ENCODE assay signal across 17 cellular contexts in the genomic region with DNA sequence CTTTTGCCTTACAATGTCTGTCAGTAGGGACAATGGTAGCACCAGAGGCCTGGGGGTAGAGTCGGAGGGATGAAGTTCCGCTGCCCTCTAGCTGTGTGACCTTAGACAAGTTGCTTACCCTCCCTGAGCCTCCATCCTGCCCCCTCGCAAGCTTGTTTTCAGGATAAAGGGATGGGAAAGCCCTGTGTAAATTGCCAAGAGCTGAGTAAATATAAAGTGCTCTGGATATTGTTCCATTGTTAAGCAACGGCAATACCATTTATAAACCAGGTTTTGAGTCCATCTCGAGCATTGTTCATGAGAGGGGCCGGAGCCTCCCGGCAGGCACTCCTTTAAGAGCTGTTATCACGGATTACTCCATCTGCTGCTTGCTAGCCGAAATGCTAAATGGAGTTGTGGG.
DNase-seq lines count a peak whose midpoint lies in the region; ATAC-seq and TF ChIP-seq lines count a peak whose summit lies in the region.
"Had no signal": no experiment of that assay in that cellular context is flagged by ENCODE, and none has a peak within 500 bp of the region (broad histone marks: within the 10 kb centered on the region; RNA-seq: fewer than 3 reads in every experiment).

No MANE protein-coding gene starts in this region.

- H3K27me3 ChIP-seq in adipocyte (replicated peaks; ENCODE audit: control insufficient read depth, insufficient read depth, low read length) (no peaks in the 10 kb centered on the region), mesenchymal stem cell (ENCODE audit: control insufficient read depth in 1 of 2, insufficient read depth in 1 of 2, low read length in 2 of 2) (peaks cover 30 to 57% of the 10 kb centered on the region in 2 experiments), tibial artery (no peaks in the 10 kb centered on the region)
- H3K27me3 ChIP-seq: upper lobe of right lung had no signal

- H3K4me1 ChIP-seq in adipocyte (ENCODE audit: control insufficient read depth, insufficient read depth, low read length) (peaks cover 89% of the 10 kb centered on the region), mesenchymal stem cell (ENCODE audit: control insufficient read depth, insufficient read depth, low read depth, low read length) (no peaks in the 10 kb centered on the region), tibial artery (peaks cover 4 to 100% (median 96%) of the 10 kb centered on the region in 4 donors), OCI-LY7 (ENCODE audit: insufficient read depth, low read length, poor library complexity, severe bottlenecking) (peaks cover 6% of the 10 kb centered on the region)

- H2AFZ ChIP-seq in mesenchymal stem cell (ENCODE audit: low read depth, low read length) (no peak overlapping the region), OCI-LY7 (ENCODE audit: low read length) (no peak overlapping the region)

- H2BK12ac ChIP-seq in mesenchymal stem cell (ENCODE audit: low read length in 2 of 2) = peak overlapping the region in 1 of 2 experiments; percentile 81

- H3K4me3 ChIP-seq in adipocyte (ENCODE audit: low read length) (peak overlapping the region; percentile 35), mesenchymal stem cell (ENCODE audit: insufficient read depth in 1 of 2, low read depth in 1 of 2, low read length in 2 of 2) (peak overlapping the region in 1 of 2 experiments; percentile 27), tibial artery (peak overlapping the region; percentile 19 to 29), OCI-LY7 (ENCODE audit: low read depth, low read length, poor library complexity, severe bottlenecking) (no peak overlapping the region)
- H3K4me3 ChIP-seq: GM12878, upper lobe of right lung had no signal

- peaks cover 37% of the 10 kb centered on the region for H3K4me1 Mint-ChIP-seq in activated naive CD8-positive, alpha-beta T cell treated with anti-CD3 and anti-CD28 coated beads, Interleukin-2, amount 50 U/mL, for 24 hours
- H3K4me1 Mint-ChIP-seq in activated naive CD8-positive, alpha-beta T cell treated with anti-CD3 and anti-CD28 coated beads for 36 hours = peaks cover 35% of the 10 kb centered on the region

- no peaks in the 10 kb centered on the region for H3K27me3 Mint-ChIP-seq in activated naive CD8-positive, alpha-beta T cell treated with anti-CD3 and anti-CD28 coated beads, Interleukin-2, amount 50 U/mL, for 24 hours
- H3K27me3 Mint-ChIP-seq in activated naive CD8-positive, alpha-beta T cell treated with anti-CD3 and anti-CD28 coated beads for 36 hours = no peaks in the 10 kb centered on the region

- H3K79me1 ChIP-seq in mesenchymal stem cell (replicated peaks; ENCODE audit: low read length, poor library complexity, severe bottlenecking) = no peaks in the 10 kb centered on the region

- no peak overlapping the region for H2BK5ac ChIP-seq in mesenchymal stem cell (ENCODE audit: low read depth, low read length, poor library complexity, severe bottlenecking)

- no peak overlapping the region for H3K4me3 Mint-ChIP-seq in activated naive CD8-positive, alpha-beta T cell treated with anti-CD3 and anti-CD28 coated beads, Interleukin-2, amount 50 U/mL, for 24 hours
- H3K4me3 Mint-ChIP-seq in activated naive CD8-positive, alpha-beta T cell treated with anti-CD3 and anti-CD28 coated beads for 36 hours = no peak overlapping the region
- H3K4me3 Mint-ChIP-seq: activated T-helper 1 cell treated with anti-CD3 and anti-CD28 coated beads, Interleukin-12 subunit alpha, Interleukin-12 subunit beta, Interleukin-2, Interleukin-4 antibody, amounts not matched to agents 30 ng/mL and 10 ng/mL and 1 ng/mL, durations not matched to agents 14 hours and 24 hours and 36 hours had no signal

- H3K23ac ChIP-seq in mesenchymal stem cell (ENCODE audit: low read length in 2 of 2) = no peak overlapping the region

- no peaks in the 10 kb centered on the region for H4K20me1 ChIP-seq in OCI-LY7 (ENCODE audit: insufficient read depth, low read length)

- intact Hi-C loops in tibial artery (cut with DNase I; ENCODE audit: low total_unique reads) (no loop called here), OCI-LY7 (cut with micrococcal nuclease; ENCODE audit: unreplicated experiment) (no loop called here)

- no peak overlapping the region for H3K18ac ChIP-seq in mesenchymal stem cell (ENCODE audit: low read depth in 1 of 2, low read length in 2 of 2)

- H3K79me2 ChIP-seq in OCI-LY7 (ENCODE audit: insufficient read depth, low read depth, low read length) = no peaks in the 10 kb centered on the region

- ATAC-seq in activated naive CD8-positive, alpha-beta T cell treated with anti-CD3 and anti-CD28 coated beads, Interleukin-2, amount 50 U/mL, for 24 hours = no peak
- ATAC-seq: GM12878, HCT116, upper lobe of right lung had no signal

- CTCF ChIA-PET in OCI-LY7 (lab: Charles Lee; ENCODE audit: unreplicated experiment) = no interaction called here

- no peak overlapping the region for H2BK120ac ChIP-seq in mesenchymal stem cell (ENCODE audit: low read depth, low read length)

- H2BK15ac ChIP-seq in mesenchymal stem cell (ENCODE audit: low read depth, poor library complexity, severe bottlenecking) = no peak overlapping the region

- TF ChIP-seq CTCF in tibial artery (IDR thresholded peaks at IDR 0.05) = no peak
- no peak for TF ChIP-seq CTCF in OCI-LY7 (conservative IDR thresholded peaks at IDR 0.05; ENCODE audit: low read length)

- H3K9me3 ChIP-seq in adipocyte (ENCODE audit: control insufficient read depth, low read length) (no peaks in the 10 kb centered on the region), mesenchymal stem cell (ENCODE audit: control insufficient read depth, low read length) (no peaks in the 10 kb centered on the region), tibial artery (no peaks in the 10 kb centered on the region), OCI-LY7 (ENCODE audit: low read length) (no peaks in the 10 kb centered on the region)
- H3K9me3 ChIP-seq: upper lobe of right lung had no signal

- no peaks in the 10 kb centered on the region for H3K9me3 Mint-ChIP-seq in activated naive CD8-positive, alpha-beta T cell treated with anti-CD3 and anti-CD28 coated beads, Interleukin-2, amount 50 U/mL, for 24 hours
- no peaks in the 10 kb centered on the region for H3K9me3 Mint-ChIP-seq in activated naive CD8-positive, alpha-beta T cell treated with anti-CD3 and anti-CD28 coated beads for 36 hours
- H3K9me3 Mint-ChIP-seq: activated T-helper 1 cell treated with anti-CD3 and anti-CD28 coated beads, Interleukin-12 subunit alpha, Interleukin-12 subunit beta, Interleukin-2, Interleukin-4 antibody, amounts not matched to agents 30 ng/mL and 10 ng/mL and 1 ng/mL, durations not matched to agents 14 hours and 24 hours and 36 hours; IgD-negative memory B cell had no signal

- H3K14ac ChIP-seq in mesenchymal stem cell (ENCODE audit: low read length in 2 of 2) = no peak overlapping the region

- DNase-seq in activated naive CD8-positive, alpha-beta T cell treated with anti-CD3 and anti-CD28 coated beads, Interleukin-2, amount 50 U/mL, for 24 hours = peak; percentile 12
- DNase-seq in activated naive CD8-positive, alpha-beta T cell treated with anti-CD3 and anti-CD28 coated beads for 36 hours = no peak
- no peak for DNase-seq in adipocyte (ENCODE audit: low read depth)
- no peak for DNase-seq in mesenchymal stem cell
- DNase-seq in tibial artery = peak in 1 of 2 donors; percentile 20
- DNase-seq in NOMO-1 (lab: John Stamatoyannopoulos, UW; ENCODE audit: unreplicated experiment in 2 of 2) = no peak
- DNase-seq in OCI-LY7 (ENCODE audit: low spot score) = no peak
- DNase-seq in NCI-H526 (lab: John Stamatoyannopoulos, UW) = no peak
- DNase-seq: activated CD4-positive, alpha-beta T cell treated with anti-CD3 and anti-CD28 coated beads for 4 hours; midbrain; NCI-H187; NK-92 treated with Interleukin-12 subunit alpha and Interleukin-12 subunit beta, amount 100 ng/mL, for 24 hours; upper lobe of right lung had no signal

- H3K36me3 ChIP-seq in adipocyte (ENCODE audit: control insufficient read depth, insufficient read depth, low read length, severe bottlenecking) (peaks cover 40% of the 10 kb centered on the region), mesenchymal stem cell (ENCODE audit: control insufficient read depth in 1 of 2, insufficient read depth in 2 of 2, low read depth in 1 of 2, low read length in 2 of 2) (no peaks in the 10 kb centered on the region), tibial artery (peaks cover 14 to 33% (median 29%) of the 10 kb centered on the region in 3 donors), OCI-LY7 (ENCODE audit: insufficient read depth, low read length) (no peaks in the 10 kb centered on the region)

- H3K4me2 ChIP-seq in mesenchymal stem cell (ENCODE audit: low read length, poor library complexity, severe bottlenecking) (no peak overlapping the region), OCI-LY7 (ENCODE audit: low read length) (no peak overlapping the region)

- H4K8ac ChIP-seq in mesenchymal stem cell (ENCODE audit: low read length) = no peak overlapping the region

- no peaks in the 10 kb centered on the region for H3K9me2 ChIP-seq in OCI-LY7 (ENCODE audit: insufficient read depth, low read length)

- no peak overlapping the region for H2AK5ac ChIP-seq in mesenchymal stem cell (ENCODE audit: low read length, severe bottlenecking)

- WGBS in mesenchymal stem cell = 96% methylated on average over 9 of the region's 9 CpGs

- no peak overlapping the region for H4K91ac ChIP-seq in mesenchymal stem cell (ENCODE audit: low read length)

- POLR2A ChIA-PET in OCI-LY7 (lab: Charles Lee) = no interaction called here

- peak overlapping the region in 1 of 2 experiments; percentile 12 for H3K4ac ChIP-seq in mesenchymal stem cell (ENCODE audit: low read depth in 1 of 2, low read length in 2 of 2)

- no TSS peak for BruUV-seq in OCI-LY7 (replicated peaks; lab: Mats Ljungman, UMichigan)

- H3K9ac ChIP-seq in adipocyte (ENCODE audit: low read length) (peak overlapping the region; percentile 84), mesenchymal stem cell (ENCODE audit: low read length) (peak overlapping the region; percentile 52)

- H3K27ac ChIP-seq in mesenchymal stem cell (ENCODE audit: low read length, poor library complexity, severe bottlenecking) = no peak overlapping the region
- peak overlapping the region; percentile 94 to 95 for H3K27ac ChIP-seq in tibial artery
- H3K27ac ChIP-seq in OCI-LY7 (ENCODE audit: low read depth, low read length, poor library complexity, severe bottlenecking) = no peak overlapping the region
- H3K27ac ChIP-seq: upper lobe of right lung had no signal

- H3K36me3 Mint-ChIP-seq in activated naive CD8-positive, alpha-beta T cell treated with anti-CD3 and anti-CD28 coated beads, Interleukin-2, amount 50 U/mL, for 24 hours (ENCODE audit: low read depth) = no peaks in the 10 kb centered on the region
- no peaks in the 10 kb centered on the region for H3K36me3 Mint-ChIP-seq in activated naive CD8-positive, alpha-beta T cell treated with anti-CD3 and anti-CD28 coated beads for 36 hours

- H3K27ac Mint-ChIP-seq in activated naive CD8-positive, alpha-beta T cell treated with anti-CD3 and anti-CD28 coated beads, Interleukin-2, amount 50 U/mL, for 24 hours = no peak overlapping the region
- no peak overlapping the region for H3K27ac Mint-ChIP-seq in activated naive CD8-positive, alpha-beta T cell treated with anti-CD3 and anti-CD28 coated beads for 36 hours
- H3K27ac Mint-ChIP-seq: activated T-helper 1 cell treated with anti-CD3 and anti-CD28 coated beads, Interleukin-12 subunit alpha, Interleukin-12 subunit beta, Interleukin-2, Interleukin-4 antibody, amounts not matched to agents 30 ng/mL and 10 ng/mL and 1 ng/mL, durations not matched to agents 14 hours and 24 hours and 36 hours had no signal

Comparison
In these comparisons a context has a peak if more than half of its experiments do, and no peak if none do; other contexts are left out.
1. H3K27ac ChIP-seq: peak in tibial artery (2 of 2); none in mesenchymal stem cell (single experiment) and OCI-LY7 (single experiment).